In genomic region chr3:40852712-40853111, GRCh38 we compare ENCODE assay signal across 24 cellular contexts.
DNase-seq lines count a peak whose midpoint lies in the region; ATAC-seq and FAIRE-seq lines count a peak whose summit lies in the region.
"Had no signal": no experiment of that assay in that cellular context is flagged by ENCODE, and none has a peak within 500 bp of the region (broad histone marks: within the 10 kb centered on the region; RNA-seq: fewer than 3 reads in every experiment).

No MANE protein-coding gene starts in this region.

- H3K4me1 ChIP-seq in effector memory CD4-positive, alpha-beta T cell (ENCODE audit: control insufficient read depth, insufficient read depth, low read length, poor library complexity, severe bottlenecking): no peaks in the 10 kb centered on the region
- H3K4me1 ChIP-seq: A549 had no signal

- H3K4me3 ChIP-seq in effector memory CD4-positive, alpha-beta T cell (ENCODE audit: insufficient read depth, low read depth, low read length, poor library complexity, severe bottlenecking): no peak overlapping the region
- H3K4me3 ChIP-seq: A549; BLaER1 treated with 17β-estradiol and CSF1 and Interleukin-3, amounts not matched to agents 10 nM and 100 nM had no signal

- no peaks in the 10 kb centered on the region for H3K9me3 ChIP-seq in effector memory CD4-positive, alpha-beta T cell (ENCODE audit: control insufficient read depth, low read length)
- H3K9me3 ChIP-seq: A549; BLaER1 treated with 17β-estradiol and CSF1 and Interleukin-3, amounts not matched to agents 10 nM and 100 nM had no signal

- no peak overlapping the region for H3K27ac ChIP-seq in effector memory CD4-positive, alpha-beta T cell (ENCODE audit: insufficient read depth, low read length, poor library complexity, severe bottlenecking)
- H3K27ac ChIP-seq: 22Rv1; A549; BLaER1 treated with 17β-estradiol and CSF1 and Interleukin-3, amounts not matched to agents 10 nM and 100 nM; C4-2B had no signal

- no peaks in the 10 kb centered on the region for H3K36me3 ChIP-seq in effector memory CD4-positive, alpha-beta T cell (ENCODE audit: control insufficient read depth, insufficient read depth, low read length)
- H3K36me3 ChIP-seq: BLaER1 treated with 17β-estradiol and CSF1 and Interleukin-3, amounts not matched to agents 10 nM and 100 nM had no signal

- H3K27me3 ChIP-seq in effector memory CD4-positive, alpha-beta T cell (replicated peaks; ENCODE audit: control insufficient read depth, insufficient read depth, low read length, poor library complexity, severe bottlenecking): no peaks in the 10 kb centered on the region
- H3K27me3 ChIP-seq: BLaER1 treated with 17β-estradiol and CSF1 and Interleukin-3, amounts not matched to agents 10 nM and 100 nM had no signal

- peak; percentile 42 for FAIRE-seq in urothelium cell line (lab: Jason Lieb, UNC)
- FAIRE-seq: A549, GM12891, GM19239 had no signal

- ATAC-seq in Right ventricle myocardium inferior: peak; percentile 31
- no peak for ATAC-seq in left cardiac atrium
- ATAC-seq: A549; CD8-positive, alpha-beta T cell had no signal

- in situ Hi-C loops in SK-MEL-5 (cut with HindIII; ENCODE audit: low pct_unique_long_range_greater_than_20kb, low sequenced_read_pairs): no loop called here

- DNase-seq in Right ventricle myocardium inferior (ENCODE audit: missing footprints) (no peak), left cardiac atrium (no peak), COLO829 (ENCODE audit: low spot score) (peak; percentile 66), SK-MEL-5 (ENCODE audit: low read depth, low spot score) (peak; percentile 36), urothelium cell line (ENCODE audit: low spot score) (no peak), NCI-H1417 (lab: John Stamatoyannopoulos, UW) (no peak)
- DNase-seq in effector memory CD4-positive, alpha-beta T cell: no peak
- DNase-seq: AML-193; CD4-positive, alpha-beta T cell; CD8-positive, alpha-beta T cell; COR-L47; DMS 273 treated with DMSO at 0.1 percent for 48 hours; DMS153; DMS53; DMS79; DND-41; EL; GDM1 had no signal

- intact Hi-C loops in Right ventricle myocardium inferior (cut with DNase I) (no loop called here), left cardiac atrium (cut with DNase I) (no loop called here)

Comparison
In these comparisons a context has a peak if more than half of its experiments do, and no peak if none do; other contexts are left out.
1. DNase-seq: peak in COLO829 (single experiment) and SK-MEL-5 (single experiment); none in Right ventricle myocardium inferior (single experiment), left cardiac atrium (single experiment), urothelium cell line (single experiment), effector memory CD4-positive, alpha-beta T cell (0 of 3) and NCI-H1417 (0 of 3).